In genomic region chrX:3345281-3346081, GRCh38 we compare ENCODE assay signal across 11 cellular contexts. TPM values are rescaled to one million over a fixed set of nuclear protein-coding genes. Genes with fewer than 3 reads are reported as not detected.
DNase-seq lines count a peak whose midpoint lies in the region; ATAC-seq and TF ChIP-seq lines count a peak whose summit lies in the region.
"Had no signal": no experiment of that assay in that cellular context is flagged by ENCODE, and none has a peak within 500 bp of the region (broad histone marks: within the 10 kb centered on the region; RNA-seq: fewer than 3 reads in every experiment).

No MANE protein-coding gene starts in this region.

- no peak overlapping the region for H3K4me3 ChIP-seq in MM.1S (ENCODE audit: low read length)

- peaks cover 17% of the 10 kb centered on the region for H3K9me3 Mint-ChIP-seq in nephron progenitor cell

- H3K9ac ChIP-seq in MM.1S (ENCODE audit: low read length) = no peak overlapping the region

- no peak for TF ChIP-seq CTCF in nephron progenitor cell (IDR thresholded peaks at IDR 0.05)
- TF ChIP-seq CTCF in MM.1S (IDR thresholded peaks at IDR 0.05; ENCODE audit: low read length) = no peak

- no peak overlapping the region for H2AFZ ChIP-seq in MM.1S (ENCODE audit: low read length)

- H3K27me3 Mint-ChIP-seq in nephron progenitor cell (ENCODE audit: low read depth, poor library complexity) = peaks cover 67% of the 10 kb centered on the region

- peak; percentile 86 for ATAC-seq in Right ventricle myocardium inferior
- ATAC-seq in GM18858 (IDR thresholded peaks at IDR 0.05; ENCODE audit: unreplicated experiment) = no peak

- H3F3A ChIP-seq in MM.1S (ENCODE audit: insufficient read depth, low read length) = no peaks in the 10 kb centered on the region

- H3K27ac ChIP-seq in MM.1S (ENCODE audit: low read length) = no peak overlapping the region

- H3K27me3 ChIP-seq in MM.1S (replicated peaks; ENCODE audit: insufficient read depth, low read length) = no peaks in the 10 kb centered on the region
- H3K27me3 ChIP-seq: BE2C had no signal

- H3K36me3 ChIP-seq in MM.1S (replicated peaks; ENCODE audit: insufficient read depth, low read length) = no peaks in the 10 kb centered on the region
- H3K36me3 ChIP-seq: BE2C had no signal

- H4K20me1 ChIP-seq in MM.1S (ENCODE audit: insufficient read depth, low read length) = no peaks in the 10 kb centered on the region

- no peaks in the 10 kb centered on the region for H3K9me3 ChIP-seq in MM.1S (replicated peaks; ENCODE audit: insufficient read depth, low read length)
- H3K9me3 ChIP-seq: BE2C had no signal

- H3K36me3 Mint-ChIP-seq in nephron progenitor cell (ENCODE audit: low read depth) = peaks cover 29% of the 10 kb centered on the region

- no peaks in the 10 kb centered on the region for H3K4me1 ChIP-seq in MM.1S (ENCODE audit: low read length)
- H3K4me1 ChIP-seq: BE2C had no signal

- no peaks in the 10 kb centered on the region for H3K9me2 ChIP-seq in MM.1S (replicated peaks; ENCODE audit: insufficient read depth, low read length)

- H3K79me2 ChIP-seq in MM.1S (ENCODE audit: low read length) = no peaks in the 10 kb centered on the region

- intact Hi-C loops in Right ventricle myocardium inferior (cut with DNase I) = no loop called here
- intact Hi-C loops in cardiac septum (cut with DNase I) = no loop called here

- peak overlapping the region; percentile 77 for H3K27ac Mint-ChIP-seq in nephron progenitor cell
- H3K27ac Mint-ChIP-seq: activated T-cell treated with anti-CD3 and anti-CD28 coated beads, Interleukin-2, amount 50 U/mL, for 24 hours had no signal

- DNase-seq in Right ventricle myocardium inferior (ENCODE audit: missing footprints) = peak; percentile 64
- no peak for DNase-seq in cardiac septum (ENCODE audit: low spot score)
- DNase-seq in fibroblast of peridontal ligament (ENCODE audit: extremely low read depth) = peak; percentile 66
- peak; percentile 75 for DNase-seq in nephron progenitor cell
- no peak for DNase-seq in NCI-H774 (lab: John Stamatoyannopoulos, UW)
- DNase-seq in DMS79 (lab: John Stamatoyannopoulos, UW) = no peak
- no peak for DNase-seq in MM.1S
- DNase-seq: activated T-cell treated with anti-CD3 and anti-CD28 coated beads, Interleukin-2, amount 50 U/mL, for 24 hours; BE2C; NCI-H187 treated with DMSO at 0.1 percent for 48 hours had no signal

- peaks cover 24% of the 10 kb centered on the region for H3K4me1 Mint-ChIP-seq in nephron progenitor cell

- H3K4me3 Mint-ChIP-seq in nephron progenitor cell = peak overlapping the region; percentile 94
- H3K4me3 Mint-ChIP-seq: activated T-cell treated with anti-CD3 and anti-CD28 coated beads, Interleukin-2, amount 50 U/mL, for 24 hours had no signal

- no peak overlapping the region for H3K4me2 ChIP-seq in MM.1S (ENCODE audit: low read depth, low read length)

RNA-seq across cellular contexts. Expression of gene MXRA5, which starts 1.0 kb away (rescaled TPM):
- 2.1 TPM for total RNA-seq in Right ventricle myocardium inferior
- 17.5 TPM for total RNA-seq in cardiac septum

Comparison
In these comparisons a context has a peak if more than half of its experiments do, and no peak if none do; other contexts are left out.
1. DNase-seq: peak in Right ventricle myocardium inferior (single experiment), fibroblast of peridontal ligament (single experiment) and nephron progenitor cell (single experiment); none in cardiac septum (single experiment), NCI-H774 (single experiment), DMS79 (single experiment) and MM.1S (single experiment).